ENCODE assay signal across 11 cellular contexts in the genomic region with DNA sequence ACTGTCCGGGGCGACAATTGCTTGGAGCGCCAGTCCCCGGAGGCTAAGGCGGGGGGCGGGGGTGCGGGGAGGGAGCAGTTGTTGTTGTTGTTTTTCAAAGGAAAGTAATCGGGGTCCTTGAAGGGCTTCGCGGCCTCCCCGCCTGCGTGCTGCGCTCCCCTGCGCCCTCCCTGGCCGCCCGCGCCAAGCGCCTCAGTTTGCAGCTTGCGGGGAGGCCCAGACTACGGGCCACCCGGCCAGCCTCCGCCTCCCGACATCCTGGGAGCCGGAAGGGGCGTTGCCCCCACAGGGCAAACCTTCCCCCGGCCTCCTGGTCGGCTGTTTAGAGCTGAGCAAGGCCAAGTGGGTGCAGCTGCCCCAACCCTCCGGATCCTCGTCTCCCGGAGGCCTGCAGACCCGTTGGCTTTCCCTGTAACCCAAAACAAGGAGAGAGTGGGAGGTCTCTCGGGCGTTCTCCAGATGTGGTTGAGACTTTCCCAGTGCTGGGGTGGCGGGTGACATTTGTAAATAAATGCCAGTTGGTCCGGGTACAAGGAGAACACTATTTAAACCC. TPM values are rescaled to one million over a fixed set of nuclear protein-coding genes. Genes with fewer than 3 reads are reported as not detected.
A peak's percentile ranks its signal among the peaks of the same experiment; 100 is the strongest.
DNase-seq lines count a peak whose midpoint lies in the region; ATAC-seq, FAIRE-seq and TF ChIP-seq lines count a peak whose summit lies in the region.
"Had no signal": no experiment of that assay in that cellular context is flagged by ENCODE, and none has a peak within 500 bp of the region (broad histone marks: within the 10 kb centered on the region; RNA-seq: fewer than 3 reads in every experiment).

No MANE protein-coding gene starts in this region.

- H3K4me3 ChIP-seq in HUES64 (ENCODE audit: low read length) = peak overlapping the region; percentile 50
- no peak overlapping the region for H3K4me3 ChIP-seq in K562
- no peak overlapping the region for H3K4me3 ChIP-seq in trophoblast cell (ENCODE audit: low read depth, low read length)
- H3K4me3 ChIP-seq in CD8-positive, alpha-beta memory T cell (ENCODE audit: low read length) = no peak overlapping the region
- peak overlapping the region in 1 of 4 donors; percentile 60 for H3K4me3 ChIP-seq in gastrocnemius medialis

- intact Hi-C loops in K562 (cut with micrococcal nuclease) (no loop called here), gastrocnemius medialis (cut with DNase I; ENCODE audit: low total_unique reads) (no loop called here)

- H3K9me1 ChIP-seq in K562 (ENCODE audit: control insufficient read depth, insufficient read depth, low read length) = no peaks in the 10 kb centered on the region

- H3K79me2 ChIP-seq in K562 (ENCODE audit: control insufficient read depth, insufficient read depth, low read length) (no peaks in the 10 kb centered on the region), trophoblast cell (ENCODE audit: control insufficient read depth, insufficient read depth, low read length, poor library complexity) (no peaks in the 10 kb centered on the region)

- no peak for FAIRE-seq in K562 (lab: Jason Lieb, UNC)

- TF ChIP-seq CTCF in K562 (IDR thresholded peaks at IDR 0.05 in 2 of 3, conservative IDR thresholded peaks at IDR 0.05 in 1 of 3; ENCODE audit: insufficient read depth in 2 of 3, low read depth in 1 of 3, low read length in 3 of 3) (no peak), gastrocnemius medialis (IDR thresholded peaks at IDR 0.05 in 4 of 5, conservative IDR thresholded peaks at IDR 0.05 in 1 of 5) (no peak)

- CTCF ChIA-PET in K562 (lab: Yijun Ruan, JAX; ENCODE audit: low intra/inter-chr PET ratio) = no interaction called here
- CTCF ChIA-PET in CD8-positive, alpha-beta memory T cell (lab: Charles Lee) = no interaction called here

- H3K9me3 ChIP-seq in HUES64 (ENCODE audit: insufficient read depth, low read depth, low read length) = no peaks in the 10 kb centered on the region
- H3K9me3 ChIP-seq in K562 (replicated peaks; ENCODE audit: control insufficient read depth, insufficient read depth, low read depth, low read length) = no peaks in the 10 kb centered on the region
- peaks cover 5% of the 10 kb centered on the region for H3K9me3 ChIP-seq in trophoblast cell (ENCODE audit: insufficient read depth, low read depth, low read length)
- H3K9me3 ChIP-seq in CD8-positive, alpha-beta memory T cell (ENCODE audit: low read length) = no peaks in the 10 kb centered on the region
- H3K9me3 ChIP-seq in gastrocnemius medialis = no peaks in the 10 kb centered on the region

- no peak overlapping the region for H2BK12ac ChIP-seq in trophoblast cell (ENCODE audit: low read length)

- no peak overlapping the region for H3K9ac ChIP-seq in HUES64 (ENCODE audit: low read depth, low read length)
- no peak overlapping the region for H3K9ac ChIP-seq in K562 (ENCODE audit: insufficient read depth in 1 of 2, low read depth in 2 of 2, low read length in 2 of 2)
- no peak overlapping the region for H3K9ac ChIP-seq in trophoblast cell (ENCODE audit: low read length)

- no TSS peak for BruUV-seq in K562 (replicated peaks; lab: Mats Ljungman, UMichigan)

- H3K4me2 ChIP-seq in K562 (ENCODE audit: insufficient read depth, low read length) = no peak overlapping the region
- peak overlapping the region; percentile 23 for H3K4me2 ChIP-seq in trophoblast cell (ENCODE audit: low read length)

- TF ChIP-seq POLR2A in K562 (conservative IDR thresholded peaks at IDR 0.05) (no peak), gastrocnemius medialis (IDR thresholded peaks at IDR 0.05) (no peak)

- peaks cover 39 to 68% of the 10 kb centered on the region in 2 donors for H3K27me3 Mint-ChIP-seq in CD8-positive, alpha-beta memory T cell

- peak; percentile 58 for ATAC-seq in K562
- ATAC-seq in HG03457 (IDR thresholded peaks at IDR 0.05; ENCODE audit: unreplicated experiment) = no peak
- no peak for ATAC-seq in gastrocnemius medialis

- TF ChIP-seq RAD21 in K562 (CRISPR knock-in tag; conservative IDR thresholded peaks at IDR 0.05 in 1 of 2, IDR thresholded peaks at IDR 0.05 in 1 of 2) = no peak

- H3K36me3 ChIP-seq in HUES64 (ENCODE audit: insufficient read depth, low read length) (no peaks in the 10 kb centered on the region), K562 (ENCODE audit: control insufficient read depth, insufficient read depth, low read length) (no peaks in the 10 kb centered on the region), trophoblast cell (ENCODE audit: control insufficient read depth in 1 of 2, insufficient read depth in 2 of 2, low read length in 2 of 2) (no peaks in the 10 kb centered on the region), gastrocnemius medialis (no peaks in the 10 kb centered on the region)
- no peaks in the 10 kb centered on the region for H3K36me3 ChIP-seq in CD8-positive, alpha-beta memory T cell (ENCODE audit: insufficient read depth, low read length)

- H3K36me3 Mint-ChIP-seq in CD8-positive, alpha-beta memory T cell = no peaks in the 10 kb centered on the region

- H3K14ac ChIP-seq in trophoblast cell (ENCODE audit: low read length) = no peak overlapping the region

- peaks cover 100% of the 10 kb centered on the region for H3K27me3 ChIP-seq in HUES64 (ENCODE audit: insufficient read depth, low read length)
- H3K27me3 ChIP-seq in K562 (ENCODE audit: control insufficient read depth in 2 of 2, insufficient read depth in 2 of 2, low read length in 2 of 2) = peaks cover 44 to 78% of the 10 kb centered on the region in 2 experiments; a peak in 3 of 5 replicates
- peaks cover 97% of the 10 kb centered on the region for H3K27me3 ChIP-seq in trophoblast cell (ENCODE audit: insufficient read depth, low read length)
- H3K27me3 ChIP-seq in CD8-positive, alpha-beta memory T cell (ENCODE audit: insufficient read depth, low read length, poor library complexity, severe bottlenecking) = peaks cover 38% of the 10 kb centered on the region
- H3K27me3 ChIP-seq in gastrocnemius medialis = peaks cover 89 to 97% (median 96%) of the 10 kb centered on the region in 3 donors

- H3K27ac ChIP-seq in HUES64 (ENCODE audit: low read depth, low read length) (no peak overlapping the region), K562 (ENCODE audit: extremely low read depth, low read depth, low read length) (no peak overlapping the region), trophoblast cell (ENCODE audit: low read depth, low read length) (no peak overlapping the region), gastrocnemius medialis (no peak overlapping the region)
- H3K27ac ChIP-seq in CD8-positive, alpha-beta memory T cell (ENCODE audit: low read depth, low read length) = no peak overlapping the region
- H3K27ac ChIP-seq: 22Rv1, skin epidermis had no signal

- in situ Hi-C loops in K562 (cut with MboI) = no loop called here
- in situ Hi-C loops in gastrocnemius medialis (cut with MboI; ENCODE audit: low sequenced_read_pairs in 4 of 4) = loop anchor here in 1 of 4 donors (25.0 kb wide), 1 partner anchor 900 kb away; no protein-coding TSS in a partner anchor

- no peak overlapping the region for H4K91ac ChIP-seq in trophoblast cell (ENCODE audit: low read depth, low read length)

- peaks cover 18 to 61% (median 22%) of the 10 kb centered on the region in 3 donors for H3K4me1 Mint-ChIP-seq in CD8-positive, alpha-beta memory T cell

- no peaks in the 10 kb centered on the region for H3K79me1 ChIP-seq in trophoblast cell (ENCODE audit: low read length)

- no peaks in the 10 kb centered on the region for H3K9me3 Mint-ChIP-seq in CD8-positive, alpha-beta memory T cell

- POLR2A ChIA-PET in K562 (lab: Yijun Ruan, JAX) = interaction anchor here (0.8 kb wide), 1 partner anchor 300 kb away, joined by 3 read pairs; no protein-coding TSS in a partner anchor
- POLR2A ChIA-PET in CD8-positive, alpha-beta memory T cell (lab: Charles Lee) = no interaction called here

- H3K4me1 ChIP-seq in HUES64 (ENCODE audit: insufficient read depth, low read length) (peaks cover 32% of the 10 kb centered on the region), K562 (replicated peaks in 1 of 2; ENCODE audit: control insufficient read depth in 2 of 2, insufficient read depth in 2 of 2, low read length in 2 of 2) (peaks cover 0 to 18% of the 10 kb centered on the region in 2 experiments; a peak in 2 of 5 replicates), trophoblast cell (ENCODE audit: control insufficient read depth in 1 of 2, insufficient read depth in 2 of 2, low read length in 2 of 2) (peaks cover 11 to 19% of the 10 kb centered on the region in 2 experiments), gastrocnemius medialis (peaks cover 11 to 36% of the 10 kb centered on the region in 2 donors)
- peaks cover 11% of the 10 kb centered on the region for H3K4me1 ChIP-seq in CD8-positive, alpha-beta memory T cell (ENCODE audit: insufficient read depth, low read length)

- no peak overlapping the region for H3K27ac Mint-ChIP-seq in CD8-positive, alpha-beta memory T cell

- no peak overlapping the region for H3K4ac ChIP-seq in trophoblast cell (ENCODE audit: low read depth, low read length)

- under 1% methylated on average over 34 of the region's 35 CpGs for WGBS in HUES64
- WGBS in K562 (ENCODE audit: insufficient coverage, low coverage, missing lambda C conversion rate) = 15% methylated on average over 28 of the region's 35 CpGs
- WGBS in trophoblast cell (ENCODE audit: extremely low coverage, insufficient coverage, insufficient read length) = no CpG with 5 or more reads among the region's 35 CpGs

- no peak for TF ChIP-seq EP300 in K562 (IDR thresholded peaks at IDR 0.05; ENCODE audit: low read length)

- H2AFZ ChIP-seq in K562 (ENCODE audit: low read depth, low read length) (no peak overlapping the region), trophoblast cell (ENCODE audit: insufficient read depth, low read length, poor library complexity) (no peak overlapping the region)

- DNase-seq in NCI-H1417 (lab: John Stamatoyannopoulos, UW) = peak in 2 of 3 experiments; percentile 49 to 69
- no peak for DNase-seq in NCI-H1417 treated with DMSO at 0.1 percent for 48 hours (lab: John Stamatoyannopoulos, UW)
- DNase-seq in K562 (ENCODE audit: extremely low read depth in 1 of 4, low spot score in 3 of 4) = peak in 2 of 4 experiments; percentile 32 to 38
- peak in 1 of 2 donors; percentile 4 for DNase-seq in trophoblast cell
- no peak for DNase-seq in CD8-positive, alpha-beta memory T cell
- no peak for DNase-seq in gastrocnemius medialis
- DNase-seq: NCI-H446 treated with DMSO at 0.1 percent for 48 hours had no signal

- no peak overlapping the region for H2AK5ac ChIP-seq in trophoblast cell (ENCODE audit: low read length)

- H4K8ac ChIP-seq in trophoblast cell (ENCODE audit: low read depth, low read length) = no peak overlapping the region

- no peaks in the 10 kb centered on the region for H4K20me1 ChIP-seq in K562 (replicated peaks; ENCODE audit: control insufficient read depth, insufficient read depth, low read length)

- no peak overlapping the region for H4K12ac ChIP-seq in trophoblast cell (ENCODE audit: low read depth, low read length)

- H3K4me3 Mint-ChIP-seq in CD8-positive, alpha-beta memory T cell = peak overlapping the region in 3 of 7 donors; percentile 32 to 84 (median 34)

- no peak overlapping the region for H2BK120ac ChIP-seq in trophoblast cell (ENCODE audit: insufficient read depth, low read length, poor library complexity)

- no peak overlapping the region for H2BK5ac ChIP-seq in trophoblast cell (ENCODE audit: low read depth, low read length, poor library complexity)

- no peak overlapping the region for H3K23ac ChIP-seq in trophoblast cell (ENCODE audit: low read length)

- no peak overlapping the region for H3K18ac ChIP-seq in trophoblast cell (ENCODE audit: low read length)

RNA-seq across cellular contexts. Expression of a gene that starts 3.7 kb away (rescaled TPM):
- 0.25 TPM for polyA plus RNA-seq in HUES64 (2013, experiment 1 of 2)
- not detected for polyA plus RNA-seq in HUES64 (2013, experiment 2 of 2)
- total RNA-seq in K562 (2011; cell fraction: chromatin; rRNA removed; ENCODE audit: low replicate concordance) = not detected in 2 replicates
- not detected in 2 replicates for total RNA-seq in K562 (2011; cell fraction: nucleolus; rRNA removed)
- not detected in 2 replicates for total RNA-seq in K562 (2011; cell fraction: nucleoplasm; rRNA removed)
- total RNA-seq in K562 (2014; rRNA removed) (not detected in 2 replicates), K562 (2014; rRNA removed; fragmentation: Illumina TruSeq; extraction: Trizol) (not detected in 2 replicates), K562 (2015; rRNA removed; fragmentation: Illumina TruSeq; extraction: Trizol) (not detected in 2 replicates), K562 (2021) (not detected in 2 replicates), gastrocnemius medialis (not detected)
- polyA plus RNA-seq in K562 (2011; rRNA removed) (not detected in 2 replicates), K562 (2014; fragmentation: Illumina TruSeq; extraction: Trizol) (not detected in 2 replicates), K562 (2014; fragmentation: Nextera tagmentation; extraction: Ambion mirVana) (not detected), K562 (2014; rRNA removed) (not detected in 2 replicates)
- polyA plus RNA-seq in K562 (2011; cell fraction: cytosol; rRNA removed) = not detected in 2 replicates
- polyA plus RNA-seq in K562 (2011; cell fraction: nucleus; rRNA removed) = not detected in 2 replicates
- not detected in 2 replicates for polyA plus RNA-seq in K562 (2012)
- not detected in 2 replicates for polyA minus RNA-seq in K562 (2011; rRNA and poly(A)+ RNA removed)
- not detected in 2 replicates for polyA minus RNA-seq in K562 (2011; cell fraction: cytosol; rRNA and poly(A)+ RNA removed)
- polyA minus RNA-seq in K562 (2011; cell fraction: nucleus; rRNA and poly(A)+ RNA removed) = not detected in 2 replicates
- polyA plus RNA-seq in trophoblast cell (2013) = not detected in 2 replicates
- total RNA-seq in CD8-positive, alpha-beta memory T cell = not detected
- not detected for polyA plus RNA-seq in CD8-positive, alpha-beta memory T cell

Comparison
In these comparisons a context has a peak if more than half of its experiments do, and no peak if none do; other contexts are left out.
1. DNase-seq: peak in NCI-H1417 (2 of 3); none in NCI-H1417 treated with DMSO at 0.1 percent for 48 hours (single experiment), CD8-positive, alpha-beta memory T cell (0 of 5) and gastrocnemius medialis (0 of 2).